In the genomic region with DNA sequence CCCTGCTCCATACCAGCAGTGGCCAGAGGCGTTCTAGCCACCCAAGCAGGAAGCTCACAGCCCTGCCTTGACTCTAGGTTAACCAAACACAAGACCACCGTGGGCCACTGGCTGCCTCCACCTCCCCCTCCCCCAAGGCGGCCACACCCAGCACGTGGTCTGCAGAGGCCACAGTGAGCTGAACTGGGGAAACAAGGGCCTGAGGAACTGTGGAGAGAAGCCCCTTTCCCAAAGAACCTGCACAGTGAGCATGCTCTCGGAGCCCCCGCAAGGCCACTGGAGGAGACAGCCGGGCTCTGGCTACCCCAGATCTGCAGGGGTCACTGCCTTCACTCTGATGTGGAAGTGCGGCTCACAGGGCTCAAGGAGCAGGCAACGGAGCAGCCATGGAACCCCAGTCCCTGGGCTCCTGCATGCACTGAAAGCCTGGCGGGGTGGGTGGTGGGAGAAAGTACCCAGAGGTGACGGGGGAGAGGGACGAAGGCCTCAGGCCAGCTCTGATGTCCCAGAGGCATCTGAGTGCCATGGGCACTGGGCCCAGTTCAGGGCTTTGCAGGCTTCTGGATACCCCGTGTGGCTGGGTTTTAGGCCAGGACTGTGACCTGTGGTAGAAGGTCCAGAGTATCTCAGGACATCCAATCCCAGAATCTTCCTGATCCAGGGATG, we compare ENCODE assay signal across 13 cellular contexts.
"Had no signal": no experiment of that assay in that cellular context is flagged by ENCODE, and none has a peak within 500 bp of the region (broad histone marks: within the 10 kb centered on the region; RNA-seq: fewer than 3 reads in every experiment).

No MANE protein-coding gene starts in this region.

- H3K4me1 ChIP-seq: pancreas had no signal

- H3K27ac ChIP-seq: cardiac muscle cell, hepatocyte, pancreas, skin epidermis had no signal

- H3K4me3 ChIP-seq: cardiac muscle cell, hepatocyte, pancreas, skin epidermis had no signal

- H3K9me3 Mint-ChIP-seq: activated B cell treated with CpG ODN at 0.5 μM for 24 hours had no signal

- H3K36me3 ChIP-seq: cardiac muscle cell, pancreas had no signal

- H3K27me3 ChIP-seq: cardiac muscle cell, hepatocyte, pancreas had no signal

- H3K79me2 ChIP-seq: hepatocyte had no signal

- H3K27me3 Mint-ChIP-seq: activated B cell treated with CpG ODN at 0.5 μM for 24 hours had no signal

- DNase-seq: activated B cell treated with CpG ODN at 0.5 μM for 24 hours; activated CD4-positive, alpha-beta T cell treated with anti-CD3 and anti-CD28 coated beads, Interleukin-2, amount 50 U/mL, for 1 hour; activated naive CD4-positive, alpha-beta T cell; activated T-cell treated with anti-CD3 and anti-CD28 coated beads, Interleukin-2, amount 50 U/mL, for 48 hours; erythroblast; SHP77; trophoblast cell had no signal

- ATAC-seq: pancreas, SK-N-SH treated with all-trans-retinoic acid at 6 μM for 48 hours had no signal

- H3K4me1 Mint-ChIP-seq: activated B cell treated with CpG ODN at 0.5 μM for 24 hours had no signal

- H2AFZ ChIP-seq: hepatocyte had no signal

- H3K27ac Mint-ChIP-seq: activated B cell treated with CpG ODN at 0.5 μM for 24 hours; T-helper 1 cell treated with Interleukin-12 subunit alpha and Interleukin-12 subunit beta and Interleukin-4 antibody, amounts not matched to agents 30 μg/mL and 1 μg/mL, for 36 hours had no signal

- H3K9me3 ChIP-seq: pancreas had no signal

- H3K4me2 ChIP-seq: hepatocyte had no signal

- H3K4me3 Mint-ChIP-seq: activated B cell treated with CpG ODN at 0.5 μM for 24 hours; T-helper 1 cell treated with Interleukin-12 subunit alpha and Interleukin-12 subunit beta and Interleukin-4 antibody, amounts not matched to agents 30 μg/mL and 1 μg/mL, for 36 hours had no signal
